Comparison of ENCODE assay signal across 8 cellular contexts in the genomic region with DNA sequence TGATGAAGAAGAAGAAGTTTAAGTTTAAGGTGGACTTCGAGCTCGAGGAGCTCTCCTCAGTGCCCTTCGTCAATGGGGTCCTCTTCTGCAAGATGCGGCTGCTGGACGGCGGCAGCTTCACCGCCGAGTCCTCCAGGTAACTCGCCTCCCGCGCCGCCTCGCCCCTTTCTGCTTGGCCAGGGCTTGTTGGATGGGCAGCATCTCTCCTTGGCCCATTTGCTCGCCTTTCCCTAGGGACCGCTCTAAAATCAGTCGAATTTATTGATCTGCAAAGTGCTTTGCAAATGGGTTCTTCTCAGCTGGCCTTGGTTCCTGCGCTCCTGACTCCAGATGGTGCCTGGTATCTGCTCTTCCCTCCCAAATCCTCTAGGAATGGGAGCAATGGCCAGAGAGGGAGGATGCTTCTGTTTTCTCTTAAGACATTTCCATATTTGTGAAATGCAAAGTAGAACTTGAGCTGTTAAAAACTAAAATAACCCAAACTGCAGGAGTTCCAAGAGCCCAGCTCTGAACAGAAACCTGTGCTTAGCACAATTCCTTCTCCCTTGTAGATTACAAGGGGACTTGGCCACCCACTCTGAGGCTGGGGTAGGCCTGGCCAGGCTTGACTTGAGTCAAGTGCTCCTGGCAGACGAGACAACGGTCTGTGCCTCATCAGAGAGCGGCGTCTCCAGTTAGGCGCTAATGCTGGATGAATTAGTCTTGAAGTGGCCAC. TPM values are rescaled to one million over a fixed set of nuclear protein-coding genes. Genes with fewer than 3 reads are reported as not detected.
DNase-seq lines count a peak whose midpoint lies in the region; ATAC-seq, FAIRE-seq and TF ChIP-seq lines count a peak whose summit lies in the region.

No MANE protein-coding gene starts in this region.

- peak overlapping the region; percentile 96 for H3K4me2 ChIP-seq in PC-3 (ENCODE audit: low read length)

- peaks cover 0 to 4% (median 0%) of the 10 kb centered on the region in 3 donors for H3K36me3 Mint-ChIP-seq in CD8-positive, alpha-beta memory T cell

- H3K27ac Mint-ChIP-seq in CD8-positive, alpha-beta memory T cell, result peak overlapping the region; percentile 81 to 99 (median 92)

- H3K4me1 Mint-ChIP-seq in CD8-positive, alpha-beta memory T cell, result peaks cover 36 to 47% (median 45%) of the 10 kb centered on the region in 3 donors

- intact Hi-C loops in PC-3 (cut with micrococcal nuclease), result loop anchor here (1.0 to 5.0 kb wide), 4 partner anchors 33 to 778 kb away; no protein-coding TSS in a partner anchor

- H3K36me3 ChIP-seq in CD8-positive, alpha-beta memory T cell (ENCODE audit: insufficient read depth, low read length), result no peaks in the 10 kb centered on the region
- no peaks in the 10 kb centered on the region for H3K36me3 ChIP-seq in PC-3 (ENCODE audit: low read depth, low read length)
- no peaks in the 10 kb centered on the region for H3K36me3 ChIP-seq in neuron (ENCODE audit: insufficient read depth, low read length)

- CTCF ChIA-PET in CD8-positive, alpha-beta memory T cell (lab: Charles Lee), result interaction anchor here (0.7 to 4.7 kb wide), 32 partner anchors 9 to 184 kb away, joined by 3 to 90 read pairs (median 4); a partner anchor contains a TSS
- CTCF ChIA-PET in PC-3 (lab: Charles Lee), result interaction anchor here (0.6 to 2.0 kb wide), 11 partner anchors 9 to 399 kb away, joined by 3 to 12 read pairs (median 4); a partner anchor contains a TSS

- H3K4me3 Mint-ChIP-seq in CD8-positive, alpha-beta memory T cell, result peak overlapping the region; percentile 91 to 98 (median 95)

- H3K27me3 ChIP-seq in CD8-positive, alpha-beta memory T cell (ENCODE audit: insufficient read depth, low read length, poor library complexity, severe bottlenecking), result no peaks in the 10 kb centered on the region
- no peaks in the 10 kb centered on the region for H3K27me3 ChIP-seq in PC-3 (ENCODE audit: low read length)
- H3K27me3 ChIP-seq in neuron (ENCODE audit: insufficient read depth, low read length), result peaks cover 6% of the 10 kb centered on the region

- peaks cover 28% of the 10 kb centered on the region for H3K4me1 ChIP-seq in CD8-positive, alpha-beta memory T cell (ENCODE audit: insufficient read depth, low read length)
- peaks cover 17% of the 10 kb centered on the region for H3K4me1 ChIP-seq in PC-3 (ENCODE audit: insufficient read depth, low read length)
- peaks cover 7% of the 10 kb centered on the region for H3K4me1 ChIP-seq in neuron (ENCODE audit: insufficient read depth, low read length)

- H3K9me3 Mint-ChIP-seq in CD8-positive, alpha-beta memory T cell, result no peaks in the 10 kb centered on the region

- ATAC-seq in GM19452 (IDR thresholded peaks at IDR 0.05; ENCODE audit: unreplicated experiment) (peak; percentile 23), PC-3 (peak; percentile 58)

- H2AFZ ChIP-seq in PC-3 (ENCODE audit: low read length), result peak overlapping the region; percentile 78
- H2AFZ ChIP-seq in neuron (ENCODE audit: low read depth, low read length), result peak overlapping the region; percentile 81

- no peaks in the 10 kb centered on the region for H3K9me3 ChIP-seq in CD8-positive, alpha-beta memory T cell (ENCODE audit: low read length)
- no peaks in the 10 kb centered on the region for H3K9me3 ChIP-seq in PC-3 (ENCODE audit: low read length)
- H3K9me3 ChIP-seq in neuron (ENCODE audit: low read length), result no peaks in the 10 kb centered on the region

- H3F3A ChIP-seq in PC-3 (ENCODE audit: low read length, unreplicated experiment), result no peaks in the 10 kb centered on the region

- H3K79me2 ChIP-seq in PC-3 (ENCODE audit: low read length), result no peaks in the 10 kb centered on the region

- H3K9ac ChIP-seq in PC-3 (ENCODE audit: low read length), result peak overlapping the region; percentile 37; the same call in 1 of the 2 replicates

- POLR2A ChIA-PET in CD8-positive, alpha-beta memory T cell (lab: Charles Lee), result interaction anchor here (0.6 to 4.3 kb wide), 7 partner anchors 9 to 1908 kb away, joined by 3 to 37 read pairs (median 6); a partner anchor contains a TSS
- POLR2A ChIA-PET in PC-3 (lab: Charles Lee; ENCODE audit: unreplicated experiment), result no interaction called here

- H4K20me1 ChIP-seq in PC-3 (ENCODE audit: low read length), result no peaks in the 10 kb centered on the region

- BruUV-seq in PC-3 (replicated peaks; lab: Mats Ljungman, UMichigan), result TSS peak; percentile 95

- no peak for TF ChIP-seq CTCF in PC-3 (conservative IDR thresholded peaks at IDR 0.05; ENCODE audit: low read depth, low read length)
- no peak for TF ChIP-seq CTCF in foreskin fibroblast (IDR thresholded peaks at IDR 0.05; ENCODE audit: low read depth, low read length)

- no peak for FAIRE-seq in urothelium cell line (lab: Jason Lieb, UNC)

- H3K9me2 ChIP-seq in PC-3 (replicated peaks; ENCODE audit: low read length), result no peaks in the 10 kb centered on the region

- H3K4me3 ChIP-seq in CD8-positive, alpha-beta memory T cell (ENCODE audit: low read length), result peak overlapping the region; percentile 61
- H3K4me3 ChIP-seq in PC-3 (ENCODE audit: low read length) (peak overlapping the region; percentile 84), foreskin fibroblast (ENCODE audit: low read depth in 1 of 2, low read length in 2 of 2) (peak overlapping the region; percentile 64 to 88), neuron (ENCODE audit: low read length) (peak overlapping the region; percentile 87)

- peak; percentile 29 to 73 (median 36) for DNase-seq in CD8-positive, alpha-beta memory T cell
- DNase-seq in HPDE6-E6E7 (ENCODE audit: extremely low spot score) (peak; percentile 22), PC-3 (peak; percentile 61), activated T-helper 1 cell treated with Interleukin-2 at 50 U/mL for 16 hours (ENCODE audit: low read depth) (peak; percentile 18), foreskin fibroblast (peak; percentile 39 to 70), urothelium cell line (ENCODE audit: low spot score) (peak; percentile 87)

- H3K27me3 Mint-ChIP-seq in CD8-positive, alpha-beta memory T cell, result no peaks in the 10 kb centered on the region

- H3K27ac ChIP-seq in CD8-positive, alpha-beta memory T cell (ENCODE audit: low read depth, low read length), result peak overlapping the region; percentile 33
- H3K27ac ChIP-seq in PC-3 (ENCODE audit: low read length), result no peak overlapping the region

RNA-seq across cellular contexts. Expression of a gene that starts 0.7 kb away (rescaled TPM):
- 10 to 100 TPM; 19.4 to 21.0 TPM for total RNA-seq in CD8-positive, alpha-beta memory T cell
- polyA plus RNA-seq in CD8-positive, alpha-beta memory T cell, result 2.1 TPM
- 5.2 and 6.2 TPM in 2 replicates for total RNA-seq in PC-3 (2014; rRNA removed)

Comparison
In these comparisons a context has a peak if more than half of its experiments do, and no peak if none do; other contexts are left out.
1. DNase-seq: peak in every context shown above with its lines; median percentile 87 in urothelium cell line; 61 in PC-3; 54 in foreskin fibroblast; 36 in CD8-positive, alpha-beta memory T cell; 22 in HPDE6-E6E7; 18 in activated T-helper 1 cell treated with Interleukin-2 at 50 U/mL for 16 hours.